In the genomic region with DNA sequence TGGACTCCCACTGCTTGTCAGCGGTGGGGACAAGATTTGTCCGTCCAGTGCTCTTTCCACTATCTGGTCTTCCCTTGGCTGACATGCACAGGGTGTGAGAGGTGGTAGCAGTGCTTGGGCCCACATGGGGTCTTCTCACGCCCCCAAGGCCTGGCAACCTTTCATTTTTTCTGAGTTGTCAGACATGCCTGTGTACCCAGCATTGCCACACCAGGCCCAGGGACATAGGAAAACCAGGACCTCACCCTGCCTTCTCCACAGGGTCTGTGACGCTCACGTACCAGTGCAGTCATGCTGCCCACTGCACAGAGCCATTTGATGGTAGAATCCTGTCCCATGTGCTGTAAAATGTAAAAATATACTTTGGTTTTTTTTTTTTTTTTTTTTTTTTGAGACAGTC, we compare ENCODE assay signal across 18 cellular contexts. TPM values are rescaled to one million over a fixed set of nuclear protein-coding genes. Genes with fewer than 3 reads are reported as not detected.
A peak's percentile ranks its signal among the peaks of the same experiment; 100 is the strongest.
DNase-seq lines count a peak whose midpoint lies in the region; ATAC-seq and TF ChIP-seq lines count a peak whose summit lies in the region.
"Had no signal": no experiment of that assay in that cellular context is flagged by ENCODE, and none has a peak within 500 bp of the region (broad histone marks: within the 10 kb centered on the region; RNA-seq: fewer than 3 reads in every experiment).

No MANE protein-coding gene starts in this region.

- intact Hi-C loops in lower lobe of right lung (cut with DNase I), result no loop called here
- intact Hi-C loops in activated CD4-positive, alpha-beta T cell treated with anti-CD3 and anti-CD28 coated beads for 36 hours (cut with DNase I, micrococcal nuclease), result no loop called here

- H3K27ac ChIP-seq in angular gyrus (ENCODE audit: low read depth, low read length) (peak overlapping the region; percentile 69), lower lobe of right lung (peak overlapping the region; percentile 46), substantia nigra (ENCODE audit: low read depth, low read length, poor library complexity, severe bottlenecking) (peak overlapping the region; percentile 95)

- no peak for DNase-seq in T-helper 2 cell treated with Interferon-gamma antibody and Interleukin-4, amounts not matched to agents 5 μg/mL and 100 μg/mL, for 36 hours (ENCODE audit: low spot score)
- no peak for DNase-seq in T-helper 2 cell
- DNase-seq in lower lobe of right lung, result no peak
- DNase-seq in substantia nigra (lab: John Stamatoyannopoulos, UW), result no peak
- no peak for DNase-seq in dermis blood vessel endothelial cell
- no peak for DNase-seq in activated CD4-positive, alpha-beta T cell treated with anti-CD3 and anti-CD28 coated beads for 36 hours
- DNase-seq: 8988T; activated B cell treated with CpG ODN at 0.5 μM for 24 hours; activated CD8-positive, alpha-beta T cell treated with anti-CD3 and anti-CD28 coated beads, Interleukin-2, amount 10 ng/mL, durations not matched to agents 7 days and 5 days; activated naive CD4-positive, alpha-beta T cell treated with Interleukin-2 at 50 U/mL for 16 hours; activated T-cell treated with anti-CD3 and anti-CD28 coated beads, Interleukin-2, amount 50 U/mL, for 24 hours; NCI-H1417; NCI-H526 treated with DMSO at 0.1 percent for 48 hours; SHP77; stimulated activated naive CD4-positive, alpha-beta T cell treated with Interleukin-2 at 50 U/mL for 16 hours; T-helper 17 cell had no signal

- POLR2A ChIA-PET in activated CD4-positive, alpha-beta T cell treated with anti-CD3 and anti-CD28 coated beads for 36 hours (lab: Charles Lee), result no interaction called here

- peaks cover 40% of the 10 kb centered on the region for H3K4me1 Mint-ChIP-seq in T-helper 2 cell treated with Interferon-gamma antibody and Interleukin-4, amounts not matched to agents 5 μg/mL and 100 μg/mL, for 36 hours (ENCODE audit: low read depth)
- peaks cover 20% of the 10 kb centered on the region for H3K4me1 Mint-ChIP-seq in activated CD4-positive, alpha-beta T cell treated with anti-CD3 and anti-CD28 coated beads for 36 hours

- H3K36me3 ChIP-seq in lower lobe of right lung, result no peaks in the 10 kb centered on the region

- H3K9me3 Mint-ChIP-seq in T-helper 2 cell treated with Interferon-gamma antibody and Interleukin-4, amounts not matched to agents 5 μg/mL and 100 μg/mL, for 36 hours, result no peaks in the 10 kb centered on the region
- no peaks in the 10 kb centered on the region for H3K9me3 Mint-ChIP-seq in activated CD4-positive, alpha-beta T cell treated with anti-CD3 and anti-CD28 coated beads for 36 hours (ENCODE audit: low read depth)
- H3K9me3 Mint-ChIP-seq: activated B cell treated with CpG ODN at 0.5 μM for 24 hours; activated T-cell treated with anti-CD3 and anti-CD28 coated beads, Interleukin-2, amount 50 U/mL, for 24 hours had no signal

- peak overlapping the region; percentile 71 for H3K27ac Mint-ChIP-seq in T-helper 2 cell treated with Interferon-gamma antibody and Interleukin-4, amounts not matched to agents 5 μg/mL and 100 μg/mL, for 36 hours
- H3K27ac Mint-ChIP-seq in activated CD4-positive, alpha-beta T cell treated with anti-CD3 and anti-CD28 coated beads for 36 hours, result no peak overlapping the region
- H3K27ac Mint-ChIP-seq: activated B cell treated with CpG ODN at 0.5 μM for 24 hours; activated T-cell treated with anti-CD3 and anti-CD28 coated beads, Interleukin-2, amount 50 U/mL, for 24 hours; T-helper 17 cell had no signal

- TF ChIP-seq CTCF in lower lobe of right lung (IDR thresholded peaks at IDR 0.05), result no peak

- H3K9me3 ChIP-seq in lower lobe of right lung, result no peaks in the 10 kb centered on the region

- CTCF ChIA-PET in activated CD4-positive, alpha-beta T cell treated with anti-CD3 and anti-CD28 coated beads for 36 hours (lab: Charles Lee), result no interaction called here

- H3K36me3 Mint-ChIP-seq in T-helper 2 cell treated with Interferon-gamma antibody and Interleukin-4, amounts not matched to agents 5 μg/mL and 100 μg/mL, for 36 hours (ENCODE audit: low read depth), result no peaks in the 10 kb centered on the region
- peaks cover 2% of the 10 kb centered on the region for H3K36me3 Mint-ChIP-seq in activated CD4-positive, alpha-beta T cell treated with anti-CD3 and anti-CD28 coated beads for 36 hours (ENCODE audit: low read depth)

- H3K4me3 Mint-ChIP-seq in T-helper 2 cell treated with Interferon-gamma antibody and Interleukin-4, amounts not matched to agents 5 μg/mL and 100 μg/mL, for 36 hours, result peak overlapping the region; percentile 13
- no peak overlapping the region for H3K4me3 Mint-ChIP-seq in activated CD4-positive, alpha-beta T cell treated with anti-CD3 and anti-CD28 coated beads for 36 hours
- H3K4me3 Mint-ChIP-seq: activated CD8-positive, alpha-beta T cell treated with anti-CD3 and anti-CD28 coated beads, Interleukin-2, amount 10 ng/mL, durations not matched to agents 7 days and 5 days; activated T-cell treated with anti-CD3 and anti-CD28 coated beads, Interleukin-2, amount 50 U/mL, for 24 hours; T-helper 17 cell had no signal

- peaks cover 74% of the 10 kb centered on the region for H3K4me1 ChIP-seq in lower lobe of right lung

- H3K27me3 ChIP-seq in lower lobe of right lung (ENCODE audit: low read depth), result no peaks in the 10 kb centered on the region

- H3K27me3 Mint-ChIP-seq in T-helper 2 cell treated with Interferon-gamma antibody and Interleukin-4, amounts not matched to agents 5 μg/mL and 100 μg/mL, for 36 hours (ENCODE audit: low read depth), result peaks cover 3% of the 10 kb centered on the region
- H3K27me3 Mint-ChIP-seq in activated CD4-positive, alpha-beta T cell treated with anti-CD3 and anti-CD28 coated beads for 36 hours, result peaks cover 26% of the 10 kb centered on the region

- H3K4me3 ChIP-seq in lower lobe of right lung, result no peak overlapping the region

- no peak for ATAC-seq in lower lobe of right lung
- no peak for ATAC-seq in GM18873 (IDR thresholded peaks at IDR 0.05; ENCODE audit: low FRiP score, unreplicated experiment)
- ATAC-seq in activated CD4-positive, alpha-beta T cell treated with anti-CD3 and anti-CD28 coated beads for 36 hours, result no peak
- ATAC-seq: activated CD8-positive, alpha-beta T cell treated with anti-CD3 and anti-CD28 coated beads, Interleukin-2, amount 10 ng/mL, durations not matched to agents 7 days and 5 days; T-helper 17 cell had no signal

RNA-seq across cellular contexts. Expression of a gene that starts 57.8 kb away (rescaled TPM):
- total RNA-seq in lower lobe of right lung (11.3 TPM), dermis blood vessel endothelial cell (11.5 and 12.6 TPM in 2 replicates)
- 1 to 10 TPM; 7.4 to 7.8 TPM for total RNA-seq in activated CD4-positive, alpha-beta T cell treated with anti-CD3 and anti-CD28 coated beads for 36 hours
